19 cellular contexts compared by ENCODE assay signal in the genomic region with DNA sequence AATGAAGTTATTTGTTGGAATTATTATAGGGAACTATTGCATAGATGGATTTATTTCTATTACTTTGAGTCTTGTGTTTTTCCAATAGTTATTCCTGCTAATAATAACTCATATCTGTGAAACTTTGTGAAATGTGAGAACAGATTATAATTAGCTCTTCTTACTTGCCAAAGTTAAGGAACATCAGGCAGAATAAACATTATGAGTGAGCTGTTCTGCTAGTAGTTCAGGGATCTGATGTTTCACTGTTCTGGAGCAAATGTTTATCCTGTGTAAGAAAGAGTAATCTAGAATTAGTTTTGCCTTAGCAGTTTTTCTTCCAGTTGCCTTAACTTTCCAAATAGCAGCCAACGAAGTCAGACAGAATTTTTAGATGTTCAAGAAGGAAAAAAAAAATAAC.
"Had no signal": no experiment of that assay in that cellular context is flagged by ENCODE, and none has a peak within 500 bp of the region (broad histone marks: within the 10 kb centered on the region; RNA-seq: fewer than 3 reads in every experiment).

No MANE protein-coding gene starts in this region.

- ATAC-seq: body of pancreas; naive thymus-derived CD8-positive, alpha-beta T cell; pancreas had no signal

- H3K4me3 Mint-ChIP-seq: activated naive CD8-positive, alpha-beta T cell; immature natural killer cell; naive thymus-derived CD8-positive, alpha-beta T cell; T-helper 2 cell treated with Interferon-gamma antibody and Interleukin-4, amounts not matched to agents 5 μg/mL and 100 μg/mL, for 36 hours had no signal

- H3K27ac ChIP-seq: body of pancreas, dorsolateral prefrontal cortex, pancreas had no signal

- DNase-seq: activated CD4-positive, alpha-beta T cell treated with anti-CD3 and anti-CD28 coated beads, Interleukin-2, amount 50 U/mL, for 4 hours; activated gamma-delta T cell treated with Interleukin-2 at 50 U/mL for 16 hours; amniotic stem cell; body of pancreas; dorsolateral prefrontal cortex; foreskin melanocyte; head of caudate nucleus; immature natural killer cell; mesendoderm; naive thymus-derived CD8-positive, alpha-beta T cell; pancreas; SK-N-SH; stimulated activated CD4-positive, alpha-beta T cell treated with anti-CD3 and anti-CD28 coated beads, Interleukin-12 subunit alpha, Interleukin-12 subunit beta, amount 100 ng/mL, for 4 hours; stimulated activated CD4-positive, alpha-beta T cell treated with anti-CD3 and anti-CD28 coated beads, Interleukin-1b, Interleukin-23, amount 100 ng/mL, for 48 hours; stimulated activated CD8-positive, alpha-beta memory T cell treated with anti-CD3 and anti-CD28 coated beads, Interleukin-4, amount 100 ng/mL, for 48 hours; stimulated activated naive CD4-positive, alpha-beta T cell; trophoblast cell had no signal

- H3K4me1 Mint-ChIP-seq: immature natural killer cell; naive thymus-derived CD8-positive, alpha-beta T cell had no signal

- H3K4me3 ChIP-seq: body of pancreas, dorsolateral prefrontal cortex, pancreas had no signal

- H3K27me3 Mint-ChIP-seq: activated naive CD8-positive, alpha-beta T cell; naive thymus-derived CD8-positive, alpha-beta T cell had no signal

- H3K4me1 ChIP-seq: body of pancreas, pancreas had no signal

- H3K27me3 ChIP-seq: body of pancreas, dorsolateral prefrontal cortex, pancreas had no signal

- H3K36me3 Mint-ChIP-seq: activated naive CD8-positive, alpha-beta T cell; immature natural killer cell; naive thymus-derived CD8-positive, alpha-beta T cell had no signal

- H3K9me3 ChIP-seq: body of pancreas, pancreas, SK-N-SH had no signal

- H3K36me3 ChIP-seq: pancreas had no signal

- H3K27ac Mint-ChIP-seq: activated naive CD8-positive, alpha-beta T cell; immature natural killer cell; naive thymus-derived CD8-positive, alpha-beta T cell; T-helper 2 cell treated with Interferon-gamma antibody and Interleukin-4, amounts not matched to agents 5 μg/mL and 100 μg/mL, for 36 hours had no signal
